ENCODE assay signal across 7 cellular contexts in the genomic region with DNA sequence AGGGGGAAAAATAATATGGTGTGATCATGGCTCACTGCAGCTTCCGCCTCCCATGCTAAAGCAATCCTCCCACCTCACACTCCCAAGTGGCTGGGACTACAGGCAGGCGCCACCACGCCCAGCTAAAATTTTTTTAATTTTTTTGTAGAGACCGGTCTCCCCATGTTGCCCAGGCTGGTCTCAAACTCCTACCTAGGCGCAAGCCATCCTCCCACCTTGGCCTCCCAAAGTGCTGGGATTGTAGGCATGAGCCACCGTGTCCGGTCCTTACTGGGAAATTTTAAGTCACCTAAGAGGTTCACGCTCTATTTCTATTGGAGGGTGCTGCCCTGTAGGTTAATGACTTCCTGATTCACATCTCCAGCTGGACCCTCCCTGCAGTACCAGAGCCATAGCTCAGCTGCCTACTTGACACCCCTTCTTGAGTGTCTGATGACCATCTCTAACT. TPM values are rescaled to one million over a fixed set of nuclear protein-coding genes. Genes with fewer than 3 reads are reported as not detected.
DNase-seq lines count a peak whose midpoint lies in the region; TF ChIP-seq lines count a peak whose summit lies in the region.

No MANE protein-coding gene starts in this region.

- H2AFZ ChIP-seq in H9 (ENCODE audit: low read length) (no peak overlapping the region), neural progenitor cell (replicated peaks) (peak overlapping the region; percentile 90)

- H3K36me3 Mint-ChIP-seq in H9 (ENCODE audit: insufficient read depth in 1 of 3, low read depth in 3 of 3) (peaks cover 0 to 2% (median 2%) of the 10 kb centered on the region in 3 experiments; a peak in 4 of 7 replicates), endothelial cell (ENCODE audit: low read depth, unreplicated experiment) (no peaks in the 10 kb centered on the region), neural progenitor cell (peaks cover 2% of the 10 kb centered on the region)

- H4K20me1 ChIP-seq in H9 (ENCODE audit: control insufficient read depth, insufficient read depth, insufficient read length): no peaks in the 10 kb centered on the region
- H4K20me1 ChIP-seq in neural progenitor cell (ENCODE audit: low read depth): peaks cover 16% of the 10 kb centered on the region

- 0 out of 7 replicates have a peak overlapping the region, but pooled peaks of 1 of the 3 experiments have one; percentile 22 for H3K27ac Mint-ChIP-seq in H9
- H3K27ac Mint-ChIP-seq in endothelial cell (ENCODE audit: unreplicated experiment): no peak overlapping the region
- peak overlapping the region; percentile 97 for H3K27ac Mint-ChIP-seq in neural progenitor cell

- no peaks in the 10 kb centered on the region for H3F3A ChIP-seq in neural progenitor cell (ENCODE audit: low read depth)

- H4K8ac ChIP-seq in H9 (replicated peaks; ENCODE audit: insufficient read length, low read depth, low read length): no peak overlapping the region

- H3K4me3 Mint-ChIP-seq in H9 (peak overlapping the region; percentile 88 to 93), endothelial cell (ENCODE audit: unreplicated experiment) (peak overlapping the region; percentile 99), neural progenitor cell (peak overlapping the region; percentile 99)

- POLR2A ChIA-PET in RWPE1 (lab: Yijun Ruan, JAX; ENCODE audit: low non-redundant PET): interaction anchor here (0.6 to 1.5 kb wide), 4 partner anchors 9 to 266 kb away, joined by 3 to 7 read pairs (median 4); a partner anchor contains a TSS

- no peak overlapping the region for H3K9ac ChIP-seq in H9 (ENCODE audit: extremely low read depth, insufficient read length, low read length)
- H3K9ac ChIP-seq in neural progenitor cell: peak overlapping the region; percentile 84

- H3K18ac ChIP-seq in H9 (ENCODE audit: insufficient read length, low read depth, low read length): no peak overlapping the region

- H4K5ac ChIP-seq in H9 (ENCODE audit: insufficient read length, low read depth, low read length): no peak overlapping the region

- H3K79me2 ChIP-seq in H9 (ENCODE audit: insufficient read depth, low read length) (peaks cover 10% of the 10 kb centered on the region; the same call in 1 of the 2 replicates), neural progenitor cell (ENCODE audit: low read depth) (peaks cover 49% of the 10 kb centered on the region)

- H3K23me2 ChIP-seq in H9 (ENCODE audit: insufficient read length, low read depth, low read length, poor library complexity, severe bottlenecking): peaks cover 5% of the 10 kb centered on the region

- H3K4me1 Mint-ChIP-seq in H9 (peaks cover 13 to 14% of the 10 kb centered on the region in 2 experiments), endothelial cell (ENCODE audit: unreplicated experiment) (no peaks in the 10 kb centered on the region), neural progenitor cell (peaks cover 19% of the 10 kb centered on the region)

- CTCF ChIA-PET in RWPE1 (lab: Yijun Ruan, JAX): interaction anchor here (0.6 to 2.4 kb wide), 6 partner anchors 8 to 517 kb away, joined by 3 to 9 read pairs (median 4); no protein-coding TSS in a partner anchor

- TF ChIP-seq CTCF in H9 (conservative IDR thresholded peaks at IDR 0.05): no peak
- TF ChIP-seq CTCF in RWPE1 (conservative IDR thresholded peaks at IDR 0.05; ENCODE audit: low read depth): no peak
- TF ChIP-seq CTCF in endothelial cell (IDR thresholded peaks at IDR 0.05; ENCODE audit: unreplicated experiment): no peak
- no peak for TF ChIP-seq CTCF in neural progenitor cell (IDR thresholded peaks at IDR 0.05)

- no peak overlapping the region for H3K4ac ChIP-seq in H9 (ENCODE audit: low read depth, low read length)

- no peaks in the 10 kb centered on the region; a peak in 1 of 5 replicates for H3K9me3 Mint-ChIP-seq in H9
- H3K9me3 Mint-ChIP-seq in endothelial cell (ENCODE audit: unreplicated experiment): no peaks in the 10 kb centered on the region
- no peaks in the 10 kb centered on the region for H3K9me3 Mint-ChIP-seq in neural progenitor cell

- WGBS in H9 (ENCODE audit: extremely low coverage, insufficient read length, low lambda C conversion rate): no CpG with 5 or more reads among the region's 8 CpGs

- no peak overlapping the region for H4K91ac ChIP-seq in H9 (ENCODE audit: insufficient read length, low read depth, low read length)

- H3K23ac ChIP-seq in H9 (ENCODE audit: insufficient read length, low read depth, low read length): no peak overlapping the region

- H3K9me3 ChIP-seq in H9 (ENCODE audit: control insufficient read depth, low read depth, low read length) (no peaks in the 10 kb centered on the region), neural progenitor cell (ENCODE audit: low read depth) (no peaks in the 10 kb centered on the region)

- no peak overlapping the region for H3K56ac ChIP-seq in H9 (ENCODE audit: insufficient read length, low read depth, low read length)

- H3K27ac ChIP-seq in H9 (ENCODE audit: insufficient read length, low read depth, low read length) (no peak overlapping the region), RWPE1 (peak overlapping the region; percentile 67), neural progenitor cell (no peak overlapping the region)

- H2BK20ac ChIP-seq in H9 (ENCODE audit: low read depth, low read length, poor library complexity, severe bottlenecking): no peak overlapping the region

- no peaks in the 10 kb centered on the region for H3K79me1 ChIP-seq in H9 (ENCODE audit: insufficient read depth, low read depth, low read length, poor library complexity, severe bottlenecking)

- H3K27me3 ChIP-seq in H9 (ENCODE audit: insufficient read depth, low read length): no peaks in the 10 kb centered on the region
- H3K27me3 ChIP-seq in neural progenitor cell: no peaks in the 10 kb centered on the region

- H3K4me2 ChIP-seq in H9 (ENCODE audit: insufficient read depth, insufficient read length, low read length): peak overlapping the region; percentile 45
- peak overlapping the region; percentile 81 for H3K4me2 ChIP-seq in neural progenitor cell

- peak overlapping the region; percentile 90 for H3K4me3 ChIP-seq in neural progenitor cell

- no peak overlapping the region for H2BK5ac ChIP-seq in H9 (ENCODE audit: insufficient read length, low read length)

- no peak overlapping the region for H3T11ph ChIP-seq in H9 (ENCODE audit: low read length)

- H2AK5ac ChIP-seq in H9 (ENCODE audit: insufficient read length, low read length): no peak overlapping the region

- H2BK15ac ChIP-seq in H9 (ENCODE audit: low read depth, low read length): no peak overlapping the region

- H3K4me1 ChIP-seq in H9 (ENCODE audit: insufficient read depth, low read length) (peaks cover 4% of the 10 kb centered on the region; the same call in 1 of the 2 replicates), neural progenitor cell (peaks cover 5% of the 10 kb centered on the region)

- H3K27me3 Mint-ChIP-seq in H9 (ENCODE audit: low read depth) (no peaks in the 10 kb centered on the region), endothelial cell (ENCODE audit: unreplicated experiment) (peaks cover 2% of the 10 kb centered on the region), neural progenitor cell (ENCODE audit: insufficient read depth, low read depth) (no peaks in the 10 kb centered on the region)

- DNase-seq in H9: no peak
- DNase-seq in RWPE1 (ENCODE audit: low spot score): no peak
- no peak for DNase-seq in endothelial cell (ENCODE audit: low spot score)
- no peak for DNase-seq in neural progenitor cell (ENCODE audit: low spot score)
- DNase-seq in activated CD4-positive, CD25-positive, alpha-beta regulatory T cell (lab: John Stamatoyannopoulos, UW): no peak
- no peak for DNase-seq in stimulated activated naive CD4-positive, alpha-beta T cell (lab: John Stamatoyannopoulos, UW)
- no peak for DNase-seq in occipital lobe (lab: John Stamatoyannopoulos, UW)

- H3K14ac ChIP-seq in H9 (ENCODE audit: insufficient read depth, low read length): no peak overlapping the region

- H2BK12ac ChIP-seq in H9 (ENCODE audit: insufficient read length, low read depth, low read length): no peak overlapping the region

- no peaks in the 10 kb centered on the region for H3K36me3 ChIP-seq in neural progenitor cell

- no peak overlapping the region for H2BK120ac ChIP-seq in H9 (ENCODE audit: low read depth, low read length, poor library complexity, severe bottlenecking)

RNA-seq across cellular contexts. Expression of a gene that starts 0.6 kb away (rescaled TPM):
- 66.4 and 69.2 TPM in 2 replicates for total RNA-seq in H9 (2021)
- total RNA-seq in endothelial cell (ENCODE audit: unreplicated experiment): 42.7 TPM
- total RNA-seq in neural progenitor cell (ENCODE audit: low replicate concordance): 42.0 TPM in 2 replicates
- total RNA-seq in occipital lobe: 20.4 TPM

RNA-seq across cellular contexts. Expression of a gene that starts 41.6 kb away (rescaled TPM):
- total RNA-seq in H9 (2021) (9.9 and 10.2 TPM in 2 replicates), endothelial cell (ENCODE audit: unreplicated experiment) (1.6 TPM), neural progenitor cell (ENCODE audit: low replicate concordance) (6.3 and 10.6 TPM in 2 replicates), occipital lobe (15.6 TPM)
